9 cellular contexts compared by ENCODE assay signal in the genomic region with DNA sequence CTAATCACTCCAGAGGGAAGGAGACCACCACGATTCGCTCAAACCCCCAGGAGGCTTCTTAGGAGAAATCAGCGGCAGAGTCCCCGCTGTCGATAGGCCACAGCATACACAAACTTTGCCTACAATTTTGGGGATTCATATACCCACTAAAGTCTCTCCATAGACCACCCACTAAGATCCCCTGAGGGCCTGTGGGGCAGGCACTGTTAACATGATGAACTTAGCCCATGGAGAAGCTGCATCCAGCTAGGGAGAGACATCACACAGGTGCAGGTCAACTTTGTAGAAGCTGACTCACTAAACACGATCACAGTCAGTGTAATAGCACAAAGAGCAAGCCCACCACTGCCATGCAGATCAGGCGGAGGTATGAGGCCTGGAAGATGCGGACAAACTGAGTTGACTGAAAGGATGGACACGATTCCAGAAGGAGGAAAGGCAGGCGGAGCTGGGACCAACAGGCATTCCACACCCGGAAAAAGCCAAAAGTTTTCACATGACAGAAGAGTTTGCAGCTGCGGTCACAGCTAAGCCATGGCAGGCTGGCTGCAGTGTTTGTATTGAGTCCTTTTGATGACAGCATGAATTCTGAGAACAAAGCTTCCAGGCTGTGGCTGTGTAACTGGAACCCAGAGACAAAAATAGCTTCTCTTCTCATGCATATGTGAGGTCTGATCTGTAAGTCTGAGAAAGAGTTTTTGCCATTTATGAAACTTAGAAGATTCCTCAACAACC.
A peak's percentile ranks its signal among the peaks of the same experiment; 100 is the strongest.
DNase-seq lines count a peak whose midpoint lies in the region; ATAC-seq and TF ChIP-seq lines count a peak whose summit lies in the region.
"Had no signal": no experiment of that assay in that cellular context is flagged by ENCODE, and none has a peak within 500 bp of the region (broad histone marks: within the 10 kb centered on the region; RNA-seq: fewer than 3 reads in every experiment).

No MANE protein-coding gene starts in this region.

- peaks cover 75% of the 10 kb centered on the region for H3K4me1 Mint-ChIP-seq in nephron progenitor cell

- H3K27ac Mint-ChIP-seq in nephron progenitor cell: peak overlapping the region; percentile 29

- H3K4me3 Mint-ChIP-seq in nephron progenitor cell: peak overlapping the region; percentile 34

- DNase-seq in DMS153 treated with DMSO at 0.1 percent for 48 hours (lab: John Stamatoyannopoulos, UW; ENCODE audit: unreplicated experiment): peak; percentile 32
- DNase-seq in SHP77 (lab: John Stamatoyannopoulos, UW): peak; percentile 56 to 69
- peak; percentile 21 for DNase-seq in fibroblast of villous mesenchyme (ENCODE audit: low read depth)
- no peak for DNase-seq in nephron progenitor cell
- no peak for DNase-seq in GM13976 (ENCODE audit: low spot score)
- DNase-seq in posterior vena cava (ENCODE audit: low spot score): no peak
- no peak for DNase-seq in NCI-H2081 (lab: John Stamatoyannopoulos, UW)
- DNase-seq: COR-L47 had no signal

- peaks cover 13% of the 10 kb centered on the region for H3K27me3 Mint-ChIP-seq in nephron progenitor cell (ENCODE audit: low read depth, poor library complexity)

- intact Hi-C loops in posterior vena cava (cut with DNase I): no loop called here

- no peaks in the 10 kb centered on the region for H3K36me3 Mint-ChIP-seq in nephron progenitor cell (ENCODE audit: low read depth)

- H3K9me3 Mint-ChIP-seq in nephron progenitor cell: no peaks in the 10 kb centered on the region

- in situ Hi-C loops in GM13976 (cut with MboI; ENCODE audit: low sequenced_read_pairs, unreplicated experiment): no loop called here

- no peak for ATAC-seq in GM18858 (IDR thresholded peaks at IDR 0.05; ENCODE audit: unreplicated experiment)

- no peak overlapping the region for H3K4me3 ChIP-seq in fibroblast of villous mesenchyme (ENCODE audit: low read depth, low read length)

- TF ChIP-seq CTCF in fibroblast of villous mesenchyme (IDR thresholded peaks at IDR 0.05; ENCODE audit: insufficient read depth, low read depth, low read length) (no peak), nephron progenitor cell (IDR thresholded peaks at IDR 0.05) (no peak), GM13976 (IDR thresholded peaks at IDR 0.05; ENCODE audit: borderline replicate concordance, control extremely low read depth, extremely low read depth, insufficient read depth, missing control alignments) (no peak)

Comparison
In these comparisons a context has a peak if more than half of its experiments do, and no peak if none do; other contexts are left out.
1. DNase-seq: peak in DMS153 treated with DMSO at 0.1 percent for 48 hours (single experiment), SHP77 (2 of 2) and fibroblast of villous mesenchyme (single experiment); none in nephron progenitor cell (single experiment), GM13976 (single experiment), posterior vena cava (single experiment) and NCI-H2081 (0 of 2).